ENCODE assay signal across 8 cellular contexts in the genomic region with DNA sequence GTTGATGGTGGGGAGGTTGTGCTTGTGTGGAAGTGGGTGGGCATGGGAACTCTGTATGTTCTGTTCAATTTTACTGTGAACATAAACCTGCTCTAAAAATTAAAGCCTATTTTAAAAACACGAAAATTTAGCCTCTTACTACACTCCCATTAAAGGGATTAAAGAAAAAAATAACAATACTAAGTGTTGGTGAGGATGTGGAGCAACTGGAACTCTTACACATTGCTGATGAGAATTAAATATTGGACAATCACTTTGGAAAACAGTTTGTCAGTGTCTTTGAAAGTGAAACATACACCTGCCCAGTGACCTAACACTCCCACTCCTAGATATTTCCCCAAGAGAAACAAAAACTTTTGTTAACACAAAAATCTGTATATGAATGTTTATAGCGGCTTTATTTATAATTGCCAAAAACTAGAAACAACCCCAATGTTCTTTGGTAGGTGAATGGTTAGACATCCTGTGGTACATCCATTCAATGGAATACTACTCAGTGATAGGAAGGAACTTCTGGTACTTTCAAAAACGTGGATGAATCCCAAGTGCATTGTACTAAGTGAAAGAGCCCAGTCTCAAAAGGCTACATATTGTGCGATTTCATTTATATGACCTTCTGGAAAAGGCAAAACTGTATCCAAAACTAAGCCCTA. TPM values are rescaled to one million over a fixed set of nuclear protein-coding genes. Genes with fewer than 3 reads are reported as not detected.
"Had no signal": no experiment of that assay in that cellular context is flagged by ENCODE, and none has a peak within 500 bp of the region (broad histone marks: within the 10 kb centered on the region; RNA-seq: fewer than 3 reads in every experiment).

No MANE protein-coding gene starts in this region.

- FAIRE-seq: HepG2, HTR-8/SVneo had no signal

- ATAC-seq: HepG2 had no signal

- DNase-seq: IMR-90, KBM-7, KG1 had no signal

- H3K27ac Mint-ChIP-seq: IgD-negative memory B cell had no signal

- H3K27ac ChIP-seq: HL-60 had no signal

- H3K4me3 Mint-ChIP-seq: IgD-negative memory B cell had no signal

RNA-seq across cellular contexts. Expression of a gene that starts 23.5 kb away (rescaled TPM):
- total RNA-seq: HepG2, HT-29 had no signal
- polyA plus RNA-seq: IgD-negative memory B cell had no signal
